Comparison of ENCODE assay signal across 8 cellular contexts in the genomic region with DNA sequence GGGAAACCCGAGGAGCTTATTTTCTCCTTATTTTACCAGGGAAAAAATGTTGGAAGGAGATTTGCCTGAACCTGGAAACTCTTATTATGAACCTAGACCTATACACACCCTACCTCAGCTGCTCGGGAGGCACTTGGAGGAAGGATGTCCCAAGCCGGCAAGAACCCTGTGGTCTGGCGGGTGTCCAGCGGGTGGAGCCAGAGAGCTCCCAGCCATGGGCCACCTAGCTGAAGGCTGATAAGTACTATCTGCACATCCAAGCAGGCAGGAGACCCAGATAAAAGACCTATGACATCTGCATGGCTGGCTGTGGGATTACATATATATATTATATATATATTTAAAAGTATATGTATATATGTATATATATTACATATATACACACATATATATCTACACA. TPM values are rescaled to one million over a fixed set of nuclear protein-coding genes. Genes with fewer than 3 reads are reported as not detected.
DNase-seq lines count a peak whose midpoint lies in the region; ATAC-seq, FAIRE-seq and TF ChIP-seq lines count a peak whose summit lies in the region.

No MANE protein-coding gene starts in this region.

- no peak overlapping the region for H3K27ac Mint-ChIP-seq in activated B cell treated with CpG ODN at 0.5 μM for 24 hours

- peaks cover 8% of the 10 kb centered on the region for H3K27me3 Mint-ChIP-seq in activated B cell treated with CpG ODN at 0.5 μM for 24 hours

- FAIRE-seq in bronchial epithelial cell (lab: Jason Lieb, UNC), result no peak

- TF ChIP-seq CTCF in activated B cell treated with CpG ODN at 0.5 μM for 24 hours (IDR thresholded peaks at IDR 0.05), result no peak
- peak; percentile 88 for TF ChIP-seq CTCF in bronchial epithelial cell (IDR thresholded peaks at IDR 0.05; ENCODE audit: insufficient read depth, low read length, severe bottlenecking)

- intact Hi-C loops in activated B cell treated with CpG ODN at 0.5 μM for 24 hours (cut with micrococcal nuclease), result loop anchor here (1.0 to 2.0 kb wide), 4 partner anchors 36 to 187 kb away; no protein-coding TSS in a partner anchor

- DNase-seq in AML-193 (lab: John Stamatoyannopoulos, UW) (peak; percentile 52 to 65), NCI-H2196 treated with DMSO at 0.1 percent for 48 hours (lab: John Stamatoyannopoulos, UW; ENCODE audit: unreplicated experiment) (peak; percentile 66), activated B cell treated with CpG ODN at 0.5 μM for 24 hours (peak; percentile 50), bronchial epithelial cell (ENCODE audit: low read depth) (peak; percentile 73), left kidney (ENCODE audit: low read depth, low spot score) (peak; percentile 79)
- peak; percentile 55 to 67 (median 66) for DNase-seq in stimulated activated CD4-positive, alpha-beta T cell treated with anti-CD3 and anti-CD28 coated beads, TNF-alpha, amount 100 ng/mL, for 48 hours (ENCODE audit: low read depth in 3 of 3)

- H3K4me1 Mint-ChIP-seq in activated B cell treated with CpG ODN at 0.5 μM for 24 hours, result no peaks in the 10 kb centered on the region

- no peaks in the 10 kb centered on the region for H3K36me3 Mint-ChIP-seq in activated B cell treated with CpG ODN at 0.5 μM for 24 hours (ENCODE audit: low read depth)

- no peaks in the 10 kb centered on the region for H3K36me3 ChIP-seq in bronchial epithelial cell (ENCODE audit: control insufficient read depth, insufficient read depth, low read length)

- H3K4me3 ChIP-seq in bronchial epithelial cell (ENCODE audit: low read depth, low read length), result no peak overlapping the region

- ATAC-seq in GM19023 (IDR thresholded peaks at IDR 0.05; ENCODE audit: unreplicated experiment) (peak; percentile 79), HG03139 (IDR thresholded peaks at IDR 0.05; ENCODE audit: unreplicated experiment) (peak; percentile 97), activated B cell treated with CpG ODN at 0.5 μM for 24 hours (ENCODE audit: low read depth) (peak; percentile 80)

- no peaks in the 10 kb centered on the region for H3K27me3 ChIP-seq in bronchial epithelial cell (ENCODE audit: control insufficient read depth, insufficient read depth, low read length)

- H3K9me3 Mint-ChIP-seq in activated B cell treated with CpG ODN at 0.5 μM for 24 hours, result no peaks in the 10 kb centered on the region

- CTCF ChIA-PET in activated B cell treated with CpG ODN at 0.5 μM for 24 hours (lab: Charles Lee), result interaction anchor here (0.7 to 4.1 kb wide), 12 partner anchors 9 to 187 kb away, joined by 3 to 54 read pairs (median 4); no protein-coding TSS in a partner anchor

- POLR2A ChIA-PET in activated B cell treated with CpG ODN at 0.5 μM for 24 hours (lab: Charles Lee), result no interaction called here

- no peak overlapping the region for H3K4me3 Mint-ChIP-seq in activated B cell treated with CpG ODN at 0.5 μM for 24 hours

RNA-seq across cellular contexts. Expression of gene SLC14A1, which starts 1.1 kb away (rescaled TPM):
- total RNA-seq in activated B cell treated with CpG ODN at 0.5 μM for 24 hours (1.2 and 2.0 TPM in 2 replicates), bronchial epithelial cell (not detected in 2 replicates)
